Comparison of ENCODE assay signal across 22 cellular contexts in genomic region chr6:34627296-34627695, GRCh38.
"Had no signal": no experiment of that assay in that cellular context is flagged by ENCODE, and none has a peak within 500 bp of the region (broad histone marks: within the 10 kb centered on the region; RNA-seq: fewer than 3 reads in every experiment).

No MANE protein-coding gene starts in this region.

- FAIRE-seq: HepG2 had no signal

- H3K4me1 ChIP-seq: Peyer's patch, SJCRH30 had no signal

- ATAC-seq: HepG2, Right ventricle myocardium inferior, SK-N-SH treated with all-trans-retinoic acid at 6 μM for 48 hours had no signal

- H3K4me3 ChIP-seq: MG63, Peyer's patch, SJCRH30 had no signal

- H3K27me3 ChIP-seq: MG63, Peyer's patch, SJCRH30 had no signal

- H3K36me3 ChIP-seq: Peyer's patch had no signal

- H3K9me3 ChIP-seq: Peyer's patch, SJCRH30 had no signal

- DNase-seq: IMR-90, Karpas-422, KG1, MG63, NCI-H1092, NCI-H1105 treated with DMSO at 0.1 percent for 48 hours, NCI-H1417 treated with DMSO at 0.1 percent for 48 hours, NCI-H146, NCI-H1694 treated with DMSO at 0.1 percent for 48 hours, NCI-H1930, NCI-H2081, NCI-H2107, NCI-H2227 treated with DMSO at 0.1 percent for 48 hours, NCI-H524, NCI-H526 treated with DMSO at 0.1 percent for 48 hours, NCI-H748 treated with DMSO at 0.1 percent for 48 hours, Peyer's patch, SHP77 treated with DMSO at 0.1 percent for 48 hours, SJCRH30 had no signal

- H3K27ac ChIP-seq: Peyer's patch, SJCRH30 had no signal
